Comparison of ENCODE assay signal across 15 cellular contexts in the genomic region with DNA sequence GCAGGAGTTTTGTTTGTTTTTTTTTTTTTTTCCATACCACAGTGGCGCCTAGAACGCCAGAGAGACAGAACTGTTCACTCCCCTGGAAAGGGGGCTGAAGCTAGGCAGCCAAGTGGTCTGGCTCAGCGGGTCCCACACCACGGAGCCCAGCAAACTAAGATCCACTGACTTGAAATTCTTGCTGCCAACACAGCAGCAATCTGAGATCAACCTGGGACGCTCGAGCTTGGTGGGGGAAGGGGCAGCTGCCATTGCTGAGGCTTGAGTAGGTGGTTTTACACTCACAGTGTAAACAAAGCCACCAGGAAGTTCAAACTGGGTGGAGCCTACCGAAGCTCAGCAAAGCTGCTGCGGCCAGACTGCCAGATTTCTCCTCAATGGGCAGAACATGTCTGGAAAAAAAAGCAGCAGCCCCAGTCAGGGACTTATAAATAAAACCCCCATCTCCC. TPM values are rescaled to one million over a fixed set of nuclear protein-coding genes. Genes with fewer than 3 reads are reported as not detected.
DNase-seq lines count a peak whose midpoint lies in the region; ATAC-seq and TF ChIP-seq lines count a peak whose summit lies in the region.
"Had no signal": no experiment of that assay in that cellular context is flagged by ENCODE, and none has a peak within 500 bp of the region (broad histone marks: within the 10 kb centered on the region; RNA-seq: fewer than 3 reads in every experiment).

No MANE protein-coding gene starts in this region.

- intact Hi-C loops in mucosa of descending colon (cut with DNase I, micrococcal nuclease), result no loop called here

- no peak for ATAC-seq in mucosa of descending colon
- no peak for ATAC-seq in HG02884 (IDR thresholded peaks at IDR 0.05; ENCODE audit: unreplicated experiment)
- no peak for ATAC-seq in GM21786 (IDR thresholded peaks at IDR 0.05; ENCODE audit: unreplicated experiment)
- ATAC-seq: foreskin keratinocyte; stimulated activated naive B cell treated with anti-CD40 and anti-IgM and Interleukin-4, amounts not matched to agents 10 μg/mL and 1 μg/mL and 100 μg/mL, for 72 hours had no signal

- H3K27me3 Mint-ChIP-seq in CD8-positive, alpha-beta memory T cell, result no peaks in the 10 kb centered on the region
- H3K27me3 Mint-ChIP-seq: stimulated activated naive B cell treated with anti-CD40 and anti-IgM and Interleukin-4, amounts not matched to agents 10 μg/mL and 1 μg/mL and 100 μg/mL, for 72 hours had no signal

- H3K27me3 ChIP-seq in CD8-positive, alpha-beta memory T cell (ENCODE audit: insufficient read depth, low read length, poor library complexity, severe bottlenecking), result no peaks in the 10 kb centered on the region
- no peaks in the 10 kb centered on the region for H3K27me3 ChIP-seq in HUES6 (ENCODE audit: control insufficient read depth, insufficient read depth, low read length)
- H3K27me3 ChIP-seq: ascending aorta; BLaER1 treated with 17β-estradiol and CSF1 and Interleukin-3, amounts not matched to agents 10 nM and 100 nM; foreskin keratinocyte had no signal

- POLR2A ChIA-PET in CD8-positive, alpha-beta memory T cell (lab: Charles Lee), result interaction anchor here (0.6 kb wide), 1 partner anchor 211 kb away, joined by 3 read pairs; a partner anchor contains a TSS

- H3K9me3 Mint-ChIP-seq in CD8-positive, alpha-beta memory T cell, result peaks cover 0 to 3% (median 2%) of the 10 kb centered on the region in 5 donors

- peak overlapping the region; percentile 40 to 89 (median 58) for H3K27ac Mint-ChIP-seq in CD8-positive, alpha-beta memory T cell
- H3K27ac Mint-ChIP-seq: stimulated activated naive B cell treated with anti-CD40 and anti-IgM and Interleukin-4, amounts not matched to agents 10 μg/mL and 1 μg/mL and 100 μg/mL, for 72 hours had no signal

- no peaks in the 10 kb centered on the region for H3K36me3 ChIP-seq in CD8-positive, alpha-beta memory T cell (ENCODE audit: insufficient read depth, low read length)
- H3K36me3 ChIP-seq in HUES6 (ENCODE audit: control insufficient read depth, insufficient read depth, low read length) (no peaks in the 10 kb centered on the region; the same call in 1 of the 2 replicates), mucosa of descending colon (ENCODE audit: low read depth) (no peaks in the 10 kb centered on the region)

- H3K4me1 ChIP-seq in CD8-positive, alpha-beta memory T cell (ENCODE audit: insufficient read depth, low read length), result no peaks in the 10 kb centered on the region
- H3K4me1 ChIP-seq in HUES6 (ENCODE audit: control insufficient read depth, insufficient read depth, low read length), result no peaks in the 10 kb centered on the region
- no peaks in the 10 kb centered on the region for H3K4me1 ChIP-seq in mucosa of descending colon (ENCODE audit: low read depth)
- H3K4me1 ChIP-seq: ascending aorta; BLaER1 treated with 17β-estradiol and CSF1 and Interleukin-3, amounts not matched to agents 10 nM and 100 nM; foreskin keratinocyte had no signal

- H3K4me3 ChIP-seq in CD8-positive, alpha-beta memory T cell (ENCODE audit: low read length), result no peak overlapping the region
- H3K4me3 ChIP-seq in HUES6 (ENCODE audit: low read depth, low read length) (no peak overlapping the region), mucosa of descending colon (no peak overlapping the region)
- H3K4me3 ChIP-seq: ascending aorta; BLaER1 treated with 17β-estradiol and CSF1 and Interleukin-3, amounts not matched to agents 10 nM and 100 nM had no signal

- H3K36me3 Mint-ChIP-seq in CD8-positive, alpha-beta memory T cell, result peaks cover 8 to 20% (median 11%) of the 10 kb centered on the region in 3 donors

- no peaks in the 10 kb centered on the region for H3K9me3 ChIP-seq in CD8-positive, alpha-beta memory T cell (ENCODE audit: low read length)
- peaks cover 3% of the 10 kb centered on the region; the same call in 1 of the 2 replicates for H3K9me3 ChIP-seq in HUES6 (ENCODE audit: control insufficient read depth, insufficient read depth, low read depth, low read length)
- H3K9me3 ChIP-seq in mucosa of descending colon, result no peaks in the 10 kb centered on the region
- H3K9me3 ChIP-seq: ascending aorta had no signal

- CTCF ChIA-PET in CD8-positive, alpha-beta memory T cell (lab: Charles Lee), result interaction anchor here (1.1 to 1.7 kb wide), 2 partner anchors 9 to 92 kb away, joined by 3 to 7 read pairs; no protein-coding TSS in a partner anchor

- peaks cover 17 to 19% (median 18%) of the 10 kb centered on the region in 3 donors for H3K4me1 Mint-ChIP-seq in CD8-positive, alpha-beta memory T cell

- no peak overlapping the region for H3K27ac ChIP-seq in CD8-positive, alpha-beta memory T cell (ENCODE audit: low read depth, low read length)
- H3K27ac ChIP-seq in HUES6 (ENCODE audit: low read depth, low read length), result no peak overlapping the region
- H3K27ac ChIP-seq: ascending aorta; BLaER1 treated with 17β-estradiol and CSF1 and Interleukin-3, amounts not matched to agents 10 nM and 100 nM; foreskin keratinocyte; KMS-11 had no signal

- peak overlapping the region; percentile 35 to 83 (median 66) for H3K4me3 Mint-ChIP-seq in CD8-positive, alpha-beta memory T cell
- H3K4me3 Mint-ChIP-seq: stimulated activated naive B cell treated with anti-CD40 and anti-IgM and Interleukin-4, amounts not matched to agents 10 μg/mL and 1 μg/mL and 100 μg/mL, for 72 hours had no signal

- H3K9ac ChIP-seq in HUES6 (ENCODE audit: low read length), result peak overlapping the region; percentile 43
- H3K9ac ChIP-seq: BLaER1 treated with 17β-estradiol and CSF1 and Interleukin-3, amounts not matched to agents 10 nM and 100 nM; KMS-11 had no signal

- no peak for TF ChIP-seq CTCF in mucosa of descending colon (IDR thresholded peaks at IDR 0.05)

- DNase-seq in CD8-positive, alpha-beta memory T cell, result peak; percentile 3 to 52 (median 37)
- DNase-seq in activated effector memory CD4-positive, alpha-beta T cell treated with anti-CD3 and anti-CD28 coated beads, Interleukin-2, amount 50 U/mL, for 16 hours, result peak; percentile 65
- DNase-seq in mucosa of descending colon (peak in 2 of 3 donors; percentile 11 to 26), MV-4-11 (lab: John Stamatoyannopoulos, UW) (no peak)
- DNase-seq: foreskin keratinocyte; NCI-H1436; NCI-H446 treated with DMSO at 0.1 percent for 48 hours; stimulated activated naive B cell treated with anti-CD40 and anti-IgM and Interleukin-4, amounts not matched to agents 10 μg/mL and 1 μg/mL and 100 μg/mL, for 72 hours had no signal

RNA-seq across cellular contexts. Expression of a gene that starts 29.8 kb away (rescaled TPM):
- total RNA-seq in CD8-positive, alpha-beta memory T cell, result 10 to 100 TPM; 21.4 TPM
- polyA plus RNA-seq in CD8-positive, alpha-beta memory T cell, result 4.0 TPM
- 10 to 100 TPM; 18.7 to 29.6 (median 27.5) TPM for total RNA-seq in mucosa of descending colon

RNA-seq across cellular contexts. Expression of a gene that starts 43.9 kb away (rescaled TPM):
- total RNA-seq in CD8-positive, alpha-beta memory T cell, result 1 to 10 TPM; 3.9 to 5.3 TPM
- polyA plus RNA-seq in CD8-positive, alpha-beta memory T cell, result 0.51 TPM
- total RNA-seq in mucosa of descending colon, result 10 to 100 TPM; 10.8 to 17.5 (median 16.7) TPM

RNA-seq across cellular contexts. Expression of a gene that starts 47.2 kb away (rescaled TPM):
- 10 to 100 TPM; 14.8 to 16.6 TPM for total RNA-seq in CD8-positive, alpha-beta memory T cell
- 23.9 TPM for polyA plus RNA-seq in CD8-positive, alpha-beta memory T cell
- total RNA-seq in mucosa of descending colon, result 10 to 100 TPM; 22.4 to 61.2 (median 37.0) TPM
- total RNA-seq: ascending aorta, pulmonary artery endothelial cell had no signal
